In genomic region chr17:7686221-7687071, GRCh38 we compare ENCODE assay signal across 9 cellular contexts. TPM values are rescaled to one million over a fixed set of nuclear protein-coding genes. Genes with fewer than 3 reads are reported as not detected.
DNase-seq lines count a peak whose midpoint lies in the region; ATAC-seq and TF ChIP-seq lines count a peak whose summit lies in the region.
"Had no signal": no experiment of that assay in that cellular context is flagged by ENCODE, and none has a peak within 500 bp of the region (broad histone marks: within the 10 kb centered on the region; RNA-seq: fewer than 3 reads in every experiment).

No MANE protein-coding gene starts in this region.

- no peaks in the 10 kb centered on the region for H3K27me3 Mint-ChIP-seq in activated CD4-positive, alpha-beta memory T cell treated with anti-CD3 and anti-CD28 coated beads, Interleukin-2, amount 10 ng/mL, durations not matched to agents 7 days and 5 days

- peak overlapping the region; percentile 99 for H3K27ac ChIP-seq in ectodermal cell (ENCODE audit: insufficient read depth, low read depth, low read length, poor library complexity, severe bottlenecking)

- H3K4me3 ChIP-seq in BJ (ENCODE audit: low read depth, low read length) (peak overlapping the region; percentile 52), ectodermal cell (ENCODE audit: insufficient read depth, low read depth, low read length) (peak overlapping the region; percentile 78)

- no peak for TF ChIP-seq CTCF in BJ (IDR thresholded peaks at IDR 0.05; ENCODE audit: insufficient read depth, low read depth, low read length)

- H3K36me3 ChIP-seq in BJ (ENCODE audit: control insufficient read depth, insufficient read depth, low read length) = no peaks in the 10 kb centered on the region
- no peaks in the 10 kb centered on the region for H3K36me3 ChIP-seq in ectodermal cell (ENCODE audit: control insufficient read depth, insufficient read depth, low read length)

- no peak for DNase-seq in BJ (ENCODE audit: low read depth)
- peak; percentile 50 for DNase-seq in GM19240 (ENCODE audit: insufficient read length, low spot score)
- peak; percentile 98 for DNase-seq in NCI-H748 treated with DMSO at 0.1 percent for 48 hours (lab: John Stamatoyannopoulos, UW)
- peak; percentile 82 for DNase-seq in activated CD4-positive, alpha-beta memory T cell treated with anti-CD3 and anti-CD28 coated beads, Interleukin-2, amount 10 ng/mL, durations not matched to agents 7 days and 5 days
- DNase-seq in lung microvascular endothelial cell (ENCODE audit: low read depth in 2 of 2) = peak; percentile 84 to 89
- peak; percentile 39 to 70 (median 66) for DNase-seq in stimulated activated CD4-positive, alpha-beta T cell treated with anti-CD3 and anti-CD28 coated beads, TNF-alpha, amount 100 ng/mL, for 48 hours (ENCODE audit: low read depth in 3 of 3)

- H3K4me3 Mint-ChIP-seq in activated CD4-positive, alpha-beta memory T cell treated with anti-CD3 and anti-CD28 coated beads, Interleukin-2, amount 10 ng/mL, durations not matched to agents 7 days and 5 days = peak overlapping the region; percentile 94

- CTCF ChIA-PET in BJ (lab: Yijun Ruan, JAX) = interaction anchor here (0.6 to 5.2 kb wide), 23 partner anchors 13 to 640 kb away, joined by 3 to 91 read pairs (median 5); partner anchors contain the start of genes SAT2, SHBG and SOX15
- CTCF ChIA-PET in activated CD4-positive, alpha-beta memory T cell treated with anti-CD3 and anti-CD28 coated beads, Interleukin-2, amount 10 ng/mL, durations not matched to agents 7 days and 5 days (lab: Charles Lee) = interaction anchor here (0.6 to 5.5 kb wide), 32 partner anchors 9 to 665 kb away, joined by 3 to 56 read pairs (median 8); partner anchors contain the start of genes ATP1B2, CD68, CNTROB and DNAH2

- H3K4me1 Mint-ChIP-seq in activated CD4-positive, alpha-beta memory T cell treated with anti-CD3 and anti-CD28 coated beads, Interleukin-2, amount 10 ng/mL, durations not matched to agents 7 days and 5 days = peaks cover 39% of the 10 kb centered on the region

- H3K9me3 Mint-ChIP-seq in activated CD4-positive, alpha-beta memory T cell treated with anti-CD3 and anti-CD28 coated beads, Interleukin-2, amount 10 ng/mL, durations not matched to agents 7 days and 5 days = no peaks in the 10 kb centered on the region

- H3K27ac Mint-ChIP-seq in activated CD4-positive, alpha-beta memory T cell treated with anti-CD3 and anti-CD28 coated beads, Interleukin-2, amount 10 ng/mL, durations not matched to agents 7 days and 5 days = peak overlapping the region; percentile 96

- H3K9me3 ChIP-seq in ectodermal cell (ENCODE audit: control insufficient read depth, low read length) = no peaks in the 10 kb centered on the region

- 0% methylated on average over 30 of the region's 30 CpGs for WGBS in ectodermal cell, 2 experiments

- no peaks in the 10 kb centered on the region for H3K27me3 ChIP-seq in BJ (ENCODE audit: control insufficient read depth, insufficient read depth, low read length)
- H3K27me3 ChIP-seq in ectodermal cell (ENCODE audit: control insufficient read depth, insufficient read depth, low read length, poor library complexity, severe bottlenecking) = no peaks in the 10 kb centered on the region

- peaks cover 34% of the 10 kb centered on the region for H3K36me3 Mint-ChIP-seq in activated CD4-positive, alpha-beta memory T cell treated with anti-CD3 and anti-CD28 coated beads, Interleukin-2, amount 10 ng/mL, durations not matched to agents 7 days and 5 days (ENCODE audit: low read depth)

- peaks cover 17% of the 10 kb centered on the region for H3K4me1 ChIP-seq in ectodermal cell (ENCODE audit: control insufficient read depth, insufficient read depth, low read length)

- ATAC-seq in HG03469 (IDR thresholded peaks at IDR 0.05; ENCODE audit: unreplicated experiment) = peak; percentile 32

- POLR2A ChIA-PET in BJ (lab: Charles Lee) = interaction anchor here (0.6 to 1.4 kb wide), 3 partner anchors 102 to 228 kb away, joined by 5 to 7 read pairs (median 6); no protein-coding TSS in a partner anchor
- POLR2A ChIA-PET in activated CD4-positive, alpha-beta memory T cell treated with anti-CD3 and anti-CD28 coated beads, Interleukin-2, amount 10 ng/mL, durations not matched to agents 7 days and 5 days (lab: Charles Lee) = interaction anchor here (0.5 to 7.5 kb wide), 75 partner anchors 11 to 1047 kb away, joined by 3 to 129 read pairs (median 5); partner anchors contain the start of genes ACAP1, ATP1B2, CD68 and CNTROB

RNA-seq across cellular contexts. Expression of gene TP53, which starts 0.8 kb away (rescaled TPM):
- polyA plus RNA-seq in BJ (2011; rRNA removed) = 27.6 and 48.4 TPM in 2 replicates
- polyA minus RNA-seq in BJ (2011; rRNA and poly(A)+ RNA removed) = 36.3 and 55.3 TPM in 2 replicates
- total RNA-seq in activated CD4-positive, alpha-beta memory T cell treated with anti-CD3 and anti-CD28 coated beads, Interleukin-2, amount 10 ng/mL, durations not matched to agents 7 days and 5 days = 100 to 1,000 TPM; 123 TPM
- 143 TPM for polyA plus RNA-seq in ectodermal cell (2013, experiment 1 of 4)
- 139 TPM for polyA plus RNA-seq in ectodermal cell (2013, experiment 2 of 4)
- 98.0 TPM for polyA plus RNA-seq in ectodermal cell (2013, experiment 3 of 4)
- polyA plus RNA-seq in ectodermal cell (2013, experiment 4 of 4) = 104 TPM
- total RNA-seq in lung microvascular endothelial cell = 27.8 and 37.0 TPM in 2 replicates

RNA-seq across cellular contexts. Expression of gene WRAP53, which starts 1.8 kb away (rescaled TPM):
- polyA plus RNA-seq in BJ (2011; rRNA removed) = 5.8 and 7.9 TPM in 2 replicates
- 6.3 and 7.2 TPM in 2 replicates for polyA minus RNA-seq in BJ (2011; rRNA and poly(A)+ RNA removed)
- 10 to 100 TPM; 18.6 to 18.8 TPM for total RNA-seq in activated CD4-positive, alpha-beta memory T cell treated with anti-CD3 and anti-CD28 coated beads, Interleukin-2, amount 10 ng/mL, durations not matched to agents 7 days and 5 days
- 36.6 TPM for polyA plus RNA-seq in ectodermal cell (2013, experiment 1 of 4)
- polyA plus RNA-seq in ectodermal cell (2013, experiment 2 of 4) = 36.5 TPM
- polyA plus RNA-seq in ectodermal cell (2013, experiment 3 of 4) = 28.5 TPM
- polyA plus RNA-seq in ectodermal cell (2013, experiment 4 of 4) = 30.5 TPM
- 6.1 and 6.9 TPM in 2 replicates for total RNA-seq in lung microvascular endothelial cell

RNA-seq across cellular contexts. Expression of gene EFNB3, which starts 18.6 kb away (rescaled TPM):
- polyA plus RNA-seq in BJ (2011; rRNA removed) = 4.9 and 5.3 TPM in 2 replicates
- polyA minus RNA-seq in BJ (2011; rRNA and poly(A)+ RNA removed) = 2.7 and 3.4 TPM in 2 replicates
- not detected for total RNA-seq in activated CD4-positive, alpha-beta memory T cell treated with anti-CD3 and anti-CD28 coated beads, Interleukin-2, amount 10 ng/mL, durations not matched to agents 7 days and 5 days
- polyA plus RNA-seq in ectodermal cell (2013, experiment 1 of 4) = 52.9 TPM
- 48.5 TPM for polyA plus RNA-seq in ectodermal cell (2013, experiment 2 of 4)
- polyA plus RNA-seq in ectodermal cell (2013, experiment 3 of 4) = 57.2 TPM
- 73.4 TPM for polyA plus RNA-seq in ectodermal cell (2013, experiment 4 of 4)
- 0.20 and 0.22 TPM in 2 replicates for total RNA-seq in lung microvascular endothelial cell
- total RNA-seq: T-helper 2 cell treated with Interferon-gamma antibody and Interleukin-4, amounts not matched to agents 100 ng/mL and 5 ng/mL, for 36 hours had no signal

RNA-seq across cellular contexts. Expression of gene DNAH2, which starts 31.1 kb away (rescaled TPM):
- 0.09 and 0.10 TPM in 2 replicates for polyA plus RNA-seq in BJ (2011; rRNA removed)
- 0.09 and 0.10 TPM in 2 replicates for polyA minus RNA-seq in BJ (2011; rRNA and poly(A)+ RNA removed)
- not detected for total RNA-seq in activated CD4-positive, alpha-beta memory T cell treated with anti-CD3 and anti-CD28 coated beads, Interleukin-2, amount 10 ng/mL, durations not matched to agents 7 days and 5 days
- polyA plus RNA-seq in ectodermal cell (2013, experiment 1 of 4) = 0.17 TPM
- polyA plus RNA-seq in ectodermal cell (2013, experiment 2 of 4) = 0.41 TPM
- polyA plus RNA-seq in ectodermal cell (2013, experiment 3 of 4) = 0.21 TPM
- polyA plus RNA-seq in ectodermal cell (2013, experiment 4 of 4) = 0.45 TPM
- total RNA-seq in lung microvascular endothelial cell = under 0.01 and 0.20 TPM in 2 replicates
- total RNA-seq: T-helper 2 cell treated with Interferon-gamma antibody and Interleukin-4, amounts not matched to agents 100 ng/mL and 5 ng/mL, for 36 hours had no signal

RNA-seq across cellular contexts. Expression of gene ATP1B2, which starts 35.7 kb away (rescaled TPM):
- not detected in 2 replicates for polyA plus RNA-seq in BJ (2011; rRNA removed)
- not detected in 2 replicates for polyA minus RNA-seq in BJ (2011; rRNA and poly(A)+ RNA removed)
- under 1 TPM; 0.25 to 0.50 TPM for total RNA-seq in activated CD4-positive, alpha-beta memory T cell treated with anti-CD3 and anti-CD28 coated beads, Interleukin-2, amount 10 ng/mL, durations not matched to agents 7 days and 5 days
- 16.4 TPM for polyA plus RNA-seq in ectodermal cell (2013, experiment 1 of 4)
- 11.8 TPM for polyA plus RNA-seq in ectodermal cell (2013, experiment 2 of 4)
- 13.8 TPM for polyA plus RNA-seq in ectodermal cell (2013, experiment 3 of 4)
- polyA plus RNA-seq in ectodermal cell (2013, experiment 4 of 4) = 16.6 TPM
- not detected in 2 replicates for total RNA-seq in lung microvascular endothelial cell
